ENCODE assay signal across 8 cellular contexts in genomic region chr19:54158812-54159351, GRCh38. TPM values are rescaled to one million over a fixed set of nuclear protein-coding genes. Genes with fewer than 3 reads are reported as not detected.
DNase-seq lines count a peak whose midpoint lies in the region; ATAC-seq and TF ChIP-seq lines count a peak whose summit lies in the region.

No MANE protein-coding gene starts in this region.

- H3K9me3 Mint-ChIP-seq in mesothelial cell of epicardium (no peaks in the 10 kb centered on the region), type B pancreatic cell (no peaks in the 10 kb centered on the region)

- H3K4me3 Mint-ChIP-seq in mesothelial cell of epicardium (peak overlapping the region; percentile 99), type B pancreatic cell (peak overlapping the region; percentile 100)

- H3K27me3 ChIP-seq in NT2/D1 (ENCODE audit: insufficient read depth, insufficient read length) (no peaks in the 10 kb centered on the region), breast epithelium (no peaks in the 10 kb centered on the region)

- intact Hi-C loops in breast epithelium (cut with DNase I; ENCODE audit: low total_unique reads), result loop anchor here (5.0 kb wide), 1 partner anchor 1442 kb away; no protein-coding TSS in a partner anchor

- no peak for ATAC-seq in GM21360 (IDR thresholded peaks at IDR 0.05; ENCODE audit: unreplicated experiment)

- peak overlapping the region; percentile 99 for H3K27ac Mint-ChIP-seq in mesothelial cell of epicardium
- H3K27ac Mint-ChIP-seq in type B pancreatic cell, result peak overlapping the region; percentile 99

- H3K36me3 Mint-ChIP-seq in mesothelial cell of epicardium (peaks cover 16% of the 10 kb centered on the region), type B pancreatic cell (peaks cover 14% of the 10 kb centered on the region)

- TF ChIP-seq CTCF in breast epithelium (IDR thresholded peaks at IDR 0.05), result no peak
- no peak for TF ChIP-seq CTCF in mesothelial cell of epicardium (IDR thresholded peaks at IDR 0.05; ENCODE audit: unreplicated experiment)
- no peak for TF ChIP-seq CTCF in type B pancreatic cell (conservative IDR thresholded peaks at IDR 0.05)

- H3K4me1 ChIP-seq in NT2/D1 (ENCODE audit: insufficient read depth, insufficient read length) (peaks cover 2% of the 10 kb centered on the region), breast epithelium (peaks cover 0 to 7% of the 10 kb centered on the region in 2 donors)

- no peak for TF ChIP-seq POLR2A in breast epithelium (IDR thresholded peaks at IDR 0.05)

- H3K9ac ChIP-seq in NT2/D1 (ENCODE audit: insufficient read length, low read depth), result peak overlapping the region; percentile 82

- H3K9me3 ChIP-seq in NT2/D1 (ENCODE audit: insufficient read depth, low read length), result no peaks in the 10 kb centered on the region
- H3K9me3 ChIP-seq in breast epithelium, result no peaks in the 10 kb centered on the region

- H3K36me3 ChIP-seq in NT2/D1 (ENCODE audit: insufficient read depth, insufficient read length, low read length) (peaks cover 42% of the 10 kb centered on the region), breast epithelium (no peaks in the 10 kb centered on the region)

- H3K27me3 Mint-ChIP-seq in mesothelial cell of epicardium (ENCODE audit: low read depth) (peaks cover 5% of the 10 kb centered on the region), type B pancreatic cell (no peaks in the 10 kb centered on the region)

- DNase-seq in ELF-1 (ENCODE audit: low read depth, low spot score) (peak; percentile 29), NT2/D1 (ENCODE audit: low read depth, low spot score) (no peak), breast epithelium (ENCODE audit: low spot score in 2 of 2) (no peak), mesothelial cell of epicardium (ENCODE audit: low spot score in 2 of 2, unreplicated experiment in 2 of 2) (no peak), type B pancreatic cell (ENCODE audit: extremely low spot score, unreplicated experiment) (no peak), NCI-H2107 treated with DMSO at 0.1 percent for 48 hours (lab: John Stamatoyannopoulos, UW; ENCODE audit: unreplicated experiment) (no peak), NCI-H2171 (lab: John Stamatoyannopoulos, UW) (no peak)

- H3K4me3 ChIP-seq in NT2/D1 (ENCODE audit: insufficient read length, low read depth), result peak overlapping the region; percentile 67
- H3K4me3 ChIP-seq in breast epithelium, result peak overlapping the region; percentile 65 to 88 (median 78)

- H3K4me1 Mint-ChIP-seq in mesothelial cell of epicardium (peaks cover 32% of the 10 kb centered on the region), type B pancreatic cell (ENCODE audit: unreplicated experiment) (peaks cover 26% of the 10 kb centered on the region)

- peak overlapping the region; percentile 92 to 97 for H3K27ac ChIP-seq in breast epithelium

RNA-seq across cellular contexts. Expression of gene LENG1, which starts 0.6 kb away (rescaled TPM):
- total RNA-seq in breast epithelium (1 to 10 TPM; 6.4 to 8.5 (median 8.0) TPM), mesothelial cell of epicardium (5.7 to 6.4 TPM (median 5.8 TPM) in 3 replicates), type B pancreatic cell (ENCODE audit: low replicate concordance) (6.6 and 7.5 TPM in 2 replicates)

RNA-seq across cellular contexts. Expression of gene TMC4, which starts 14.1 kb away (rescaled TPM):
- total RNA-seq in breast epithelium (10 to 100 TPM in 2 of 3 donors, under 1 TPM in 1; 0.48 to 41.6 (median 38.0) TPM), mesothelial cell of epicardium (57.6 to 69.5 TPM (median 63.5 TPM) in 3 replicates), type B pancreatic cell (ENCODE audit: low replicate concordance) (24.2 and 42.1 TPM in 2 replicates)

RNA-seq across cellular contexts. Expression of gene CNOT3, which starts 21.3 kb away (rescaled TPM):
- total RNA-seq in breast epithelium (10 to 100 TPM; 14.6 to 23.4 (median 22.9) TPM), mesothelial cell of epicardium (63.3 to 70.6 TPM (median 67.6 TPM) in 3 replicates), type B pancreatic cell (ENCODE audit: low replicate concordance) (55.4 and 72.9 TPM in 2 replicates)

RNA-seq across cellular contexts. Expression of gene MBOAT7, which starts 30.5 kb away (rescaled TPM):
- total RNA-seq in breast epithelium (10 to 100 TPM; 16.5 to 37.3 (median 24.6) TPM), mesothelial cell of epicardium (102 to 113 TPM (median 110 TPM) in 3 replicates), type B pancreatic cell (ENCODE audit: low replicate concordance) (73.3 and 86.7 TPM in 2 replicates)

RNA-seq across cellular contexts. Expression of gene TSEN34, which starts 32.2 kb away (rescaled TPM):
- total RNA-seq in breast epithelium, result 10 to 100 TPM; 59.5 to 80.3 (median 74.4) TPM
- total RNA-seq in mesothelial cell of epicardium, result 43.9 to 50.1 TPM (median 47.5 TPM) in 3 replicates
- total RNA-seq in type B pancreatic cell (ENCODE audit: low replicate concordance), result 39.3 and 41.9 TPM in 2 replicates
